In the genomic region with DNA sequence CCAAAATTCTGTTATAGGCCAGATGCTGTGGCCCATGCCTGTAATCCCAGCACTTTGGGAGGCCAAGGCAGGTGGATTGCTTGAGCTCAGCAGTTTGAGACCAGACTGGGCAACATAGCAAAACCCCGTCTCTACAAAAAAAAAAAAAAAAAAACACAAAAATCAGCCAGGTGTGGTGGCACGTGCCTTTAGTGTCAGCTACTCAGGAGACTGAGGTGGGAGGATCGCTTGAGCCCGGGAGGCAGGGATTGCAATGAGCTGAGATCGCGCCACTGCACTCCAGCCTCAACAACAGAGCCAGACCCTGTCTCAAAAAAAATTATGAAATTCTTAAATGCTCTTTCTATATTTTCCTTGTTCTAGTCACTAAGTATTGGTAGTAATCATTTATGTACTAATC, we compare ENCODE assay signal across 16 cellular contexts. TPM values are rescaled to one million over a fixed set of nuclear protein-coding genes. Genes with fewer than 3 reads are reported as not detected.
A peak's percentile ranks its signal among the peaks of the same experiment; 100 is the strongest.
DNase-seq lines count a peak whose midpoint lies in the region; ATAC-seq and TF ChIP-seq lines count a peak whose summit lies in the region.
"Had no signal": no experiment of that assay in that cellular context is flagged by ENCODE, and none has a peak within 500 bp of the region (broad histone marks: within the 10 kb centered on the region; RNA-seq: fewer than 3 reads in every experiment).

No MANE protein-coding gene starts in this region.

- no peaks in the 10 kb centered on the region for H3K27me3 Mint-ChIP-seq in activated T-cell treated with anti-CD3 and anti-CD28 coated beads, Interleukin-2, amount 50 U/mL, for 24 hours
- no peaks in the 10 kb centered on the region for H3K27me3 Mint-ChIP-seq in activated T-cell treated with anti-CD3 and anti-CD28 coated beads, Interleukin-2, amount 50 U/mL, for 4 hours (ENCODE audit: low read depth)
- H3K27me3 Mint-ChIP-seq in CD8-positive, alpha-beta memory T cell, result no peaks in the 10 kb centered on the region
- peaks cover 0 to 7% (median 4%) of the 10 kb centered on the region in 3 donors for H3K27me3 Mint-ChIP-seq in immature natural killer cell (ENCODE audit: low read depth in 3 of 3)

- CTCF ChIA-PET in CD8-positive, alpha-beta memory T cell (lab: Charles Lee), result interaction anchor here (0.7 to 1.3 kb wide), 2 partner anchors 15 to 468 kb away, joined by 3 read pairs; no protein-coding TSS in a partner anchor

- TF ChIP-seq EP300 in sigmoid colon (IDR thresholded peaks at IDR 0.05), result no peak

- H3K27ac ChIP-seq in CD8-positive, alpha-beta memory T cell (ENCODE audit: low read depth, low read length), result no peak overlapping the region
- H3K27ac ChIP-seq in sigmoid colon, result no peak overlapping the region
- H3K27ac ChIP-seq: BLaER1, GM23248 had no signal

- 93 to 96% methylated on average over 6 of the region's 6 CpGs for WGBS in sigmoid colon, 2 donors

- peaks cover 13% of the 10 kb centered on the region for H3K4me1 ChIP-seq in CD8-positive, alpha-beta memory T cell (ENCODE audit: insufficient read depth, low read length)
- H3K4me1 ChIP-seq in sigmoid colon, result peaks cover 0 to 13% (median 11%) of the 10 kb centered on the region in 4 donors
- H3K4me1 ChIP-seq: BLaER1 had no signal

- no peak for ATAC-seq in activated T-cell treated with anti-CD3 and anti-CD28 coated beads, Interleukin-2, amount 50 U/mL, for 4 hours
- ATAC-seq in HG03521 (IDR thresholded peaks at IDR 0.05; ENCODE audit: unreplicated experiment), result no peak
- ATAC-seq: GM12878, HCT116 had no signal

- POLR2A ChIA-PET in CD8-positive, alpha-beta memory T cell (lab: Charles Lee), result no interaction called here

- no peak for TF ChIP-seq POLR2A in sigmoid colon (IDR thresholded peaks at IDR 0.05)

- peak overlapping the region; percentile 18 for H3K27ac Mint-ChIP-seq in activated T-cell treated with anti-CD3 and anti-CD28 coated beads, Interleukin-2, amount 50 U/mL, for 24 hours
- H3K27ac Mint-ChIP-seq in CD8-positive, alpha-beta memory T cell, result peak overlapping the region in 7 of 8 donors; percentile 11 to 68 (median 63)
- H3K27ac Mint-ChIP-seq in immature natural killer cell, result peak overlapping the region; percentile 34 to 89 (median 64)

- H3K9me3 ChIP-seq in CD8-positive, alpha-beta memory T cell (ENCODE audit: low read length), result no peaks in the 10 kb centered on the region
- H3K9me3 ChIP-seq in sigmoid colon, result no peaks in the 10 kb centered on the region
- H3K9me3 ChIP-seq: BLaER1 had no signal

- no peaks in the 10 kb centered on the region for H3K9me3 Mint-ChIP-seq in activated T-cell treated with anti-CD3 and anti-CD28 coated beads, Interleukin-2, amount 50 U/mL, for 24 hours
- no peaks in the 10 kb centered on the region for H3K9me3 Mint-ChIP-seq in activated T-cell treated with anti-CD3 and anti-CD28 coated beads, Interleukin-2, amount 50 U/mL, for 4 hours
- H3K9me3 Mint-ChIP-seq in CD8-positive, alpha-beta memory T cell, result no peaks in the 10 kb centered on the region
- no peaks in the 10 kb centered on the region for H3K9me3 Mint-ChIP-seq in immature natural killer cell

- H3K27me3 ChIP-seq in CD8-positive, alpha-beta memory T cell (ENCODE audit: insufficient read depth, low read length, poor library complexity, severe bottlenecking), result no peaks in the 10 kb centered on the region
- H3K27me3 ChIP-seq in sigmoid colon, result no peaks in the 10 kb centered on the region
- H3K27me3 ChIP-seq: BLaER1 had no signal

- no peak for DNase-seq in activated T-cell treated with anti-CD3 and anti-CD28 coated beads, Interleukin-2, amount 50 U/mL, for 24 hours
- DNase-seq in activated T-cell treated with anti-CD3 and anti-CD28 coated beads, Interleukin-2, amount 50 U/mL, for 4 hours, result no peak
- no peak for DNase-seq in CD8-positive, alpha-beta memory T cell
- DNase-seq in immature natural killer cell, result no peak
- peak; percentile 24 for DNase-seq in sigmoid colon
- DNase-seq in NCI-H1092 (lab: John Stamatoyannopoulos, UW), result no peak
- no peak for DNase-seq in ureter (ENCODE audit: low spot score)
- DNase-seq: 8988T, AML-193, Calu3, DMS 273 treated with DMSO at 0.1 percent for 48 hours, GM23248 had no signal

- intact Hi-C loops in sigmoid colon (cut with DNase I), result no loop called here

- TF ChIP-seq CTCF in sigmoid colon (IDR thresholded peaks at IDR 0.05), result no peak

- H3K4me3 Mint-ChIP-seq in activated T-cell treated with anti-CD3 and anti-CD28 coated beads, Interleukin-2, amount 50 U/mL, for 24 hours, result no peak overlapping the region
- H3K4me3 Mint-ChIP-seq in activated T-cell treated with anti-CD3 and anti-CD28 coated beads, Interleukin-2, amount 50 U/mL, for 4 hours, result no peak overlapping the region
- H3K4me3 Mint-ChIP-seq in CD8-positive, alpha-beta memory T cell, result no peak overlapping the region
- H3K4me3 Mint-ChIP-seq in immature natural killer cell, result no peak overlapping the region

- peaks cover 42% of the 10 kb centered on the region for H3K4me1 Mint-ChIP-seq in activated T-cell treated with anti-CD3 and anti-CD28 coated beads, Interleukin-2, amount 50 U/mL, for 24 hours (ENCODE audit: low read depth)
- peaks cover 23% of the 10 kb centered on the region for H3K4me1 Mint-ChIP-seq in activated T-cell treated with anti-CD3 and anti-CD28 coated beads, Interleukin-2, amount 50 U/mL, for 4 hours (ENCODE audit: low read depth)
- peaks cover 9 to 49% (median 27%) of the 10 kb centered on the region in 3 donors for H3K4me1 Mint-ChIP-seq in CD8-positive, alpha-beta memory T cell
- peaks cover 32 to 42% of the 10 kb centered on the region in 2 donors for H3K4me1 Mint-ChIP-seq in immature natural killer cell

- H3K36me3 ChIP-seq in CD8-positive, alpha-beta memory T cell (ENCODE audit: insufficient read depth, low read length), result peaks cover 10% of the 10 kb centered on the region
- no peaks in the 10 kb centered on the region for H3K36me3 ChIP-seq in sigmoid colon
- H3K36me3 ChIP-seq: BLaER1 had no signal

- H3K36me3 Mint-ChIP-seq in activated T-cell treated with anti-CD3 and anti-CD28 coated beads, Interleukin-2, amount 50 U/mL, for 24 hours (ENCODE audit: low read depth), result peaks cover 95% of the 10 kb centered on the region
- H3K36me3 Mint-ChIP-seq in activated T-cell treated with anti-CD3 and anti-CD28 coated beads, Interleukin-2, amount 50 U/mL, for 4 hours (ENCODE audit: insufficient read depth), result peaks cover 40% of the 10 kb centered on the region
- peaks cover 6 to 69% (median 16%) of the 10 kb centered on the region in 3 donors for H3K36me3 Mint-ChIP-seq in CD8-positive, alpha-beta memory T cell
- H3K36me3 Mint-ChIP-seq in immature natural killer cell, result peaks cover 26 to 54% (median 33%) of the 10 kb centered on the region in 3 donors

- no peak overlapping the region for H3K4me3 ChIP-seq in CD8-positive, alpha-beta memory T cell (ENCODE audit: low read length)
- no peak overlapping the region for H3K4me3 ChIP-seq in sigmoid colon
- H3K4me3 ChIP-seq: BLaER1, GM12878, GM23248 had no signal

RNA-seq across cellular contexts. Expression of a gene that starts 30.6 kb away (rescaled TPM):
- total RNA-seq in activated T-cell treated with anti-CD3 and anti-CD28 coated beads, Interleukin-2, amount 50 U/mL, for 4 hours, result 10 to 100 TPM; 33.6 to 72.6 (median 38.5) TPM
- total RNA-seq in CD8-positive, alpha-beta memory T cell, result 100 to 1,000 TPM in 1 of 2 experiments, 10 to 100 TPM in 1; 96.6 to 102 TPM
- 19.5 TPM for polyA plus RNA-seq in CD8-positive, alpha-beta memory T cell
- polyA plus RNA-seq in immature natural killer cell, result 10 to 100 TPM; 45.4 to 56.5 (median 52.0) TPM
- 1 to 10 TPM; 3.1 to 4.3 (median 3.6) TPM for total RNA-seq in sigmoid colon
- 1 to 10 TPM; 1.6 to 6.9 (median 1.8) TPM for polyA plus RNA-seq in sigmoid colon
- 8.7 TPM for total RNA-seq in ureter

RNA-seq across cellular contexts. Expression of a gene that starts 35.9 kb away (rescaled TPM):
- 10 to 100 TPM; 57.5 to 67.1 (median 64.9) TPM for total RNA-seq in activated T-cell treated with anti-CD3 and anti-CD28 coated beads, Interleukin-2, amount 50 U/mL, for 4 hours
- total RNA-seq in CD8-positive, alpha-beta memory T cell, result 100 to 1,000 TPM in 1 of 2 experiments, 10 to 100 TPM in 1; 94.8 to 103 TPM
- polyA plus RNA-seq in CD8-positive, alpha-beta memory T cell, result 83.2 TPM
- 100 to 1,000 TPM in 2 of 3 donors, 10 to 100 TPM in 1; 94.2 to 141 (median 119) TPM for polyA plus RNA-seq in immature natural killer cell
- 100 to 1,000 TPM in 3 of 4 donors, 10 to 100 TPM in 1; 68.7 to 118 (median 105) TPM for total RNA-seq in sigmoid colon
- polyA plus RNA-seq in sigmoid colon, result 100 to 1,000 TPM; 231 to 457 (median 332) TPM
- 117 TPM for total RNA-seq in ureter
